In genomic region chr15:43132830-43133428, GRCh38 we compare ENCODE assay signal across 8 cellular contexts. TPM values are rescaled to one million over a fixed set of nuclear protein-coding genes. Genes with fewer than 3 reads are reported as not detected.
A peak's percentile ranks its signal among the peaks of the same experiment; 100 is the strongest.
DNase-seq lines count a peak whose midpoint lies in the region; ATAC-seq and TF ChIP-seq lines count a peak whose summit lies in the region.

No MANE protein-coding gene starts in this region.

- no peak for TF ChIP-seq CTCF in brain (conservative IDR thresholded peaks at IDR 0.05)
- no peak for TF ChIP-seq CTCF in right lobe of liver (IDR thresholded peaks at IDR 0.05)
- TF ChIP-seq CTCF in transverse colon (IDR thresholded peaks at IDR 0.05): no peak

- CTCF ChIA-PET in activated CD8-positive, alpha-beta memory T cell treated with anti-CD3 and anti-CD28 coated beads, Interleukin-2, amount 10 ng/mL, durations not matched to agents 7 days and 5 days (lab: Charles Lee): interaction anchor here (1.4 to 1.5 kb wide), 2 partner anchors 26 to 54 kb away, joined by 3 to 4 read pairs; no protein-coding TSS in a partner anchor

- peak overlapping the region; percentile 96 for H3K27ac Mint-ChIP-seq in activated CD8-positive, alpha-beta memory T cell treated with anti-CD3 and anti-CD28 coated beads, Interleukin-2, amount 10 ng/mL, durations not matched to agents 7 days and 5 days
- peak overlapping the region; percentile 66 to 94 (median 87) for H3K27ac Mint-ChIP-seq in brain

- peaks cover 28% of the 10 kb centered on the region for H3K4me1 Mint-ChIP-seq in activated CD8-positive, alpha-beta memory T cell treated with anti-CD3 and anti-CD28 coated beads, Interleukin-2, amount 10 ng/mL, durations not matched to agents 7 days and 5 days
- H3K4me1 Mint-ChIP-seq in brain: peaks cover 33% of the 10 kb centered on the region

- H3K27me3 Mint-ChIP-seq in activated CD8-positive, alpha-beta memory T cell treated with anti-CD3 and anti-CD28 coated beads, Interleukin-2, amount 10 ng/mL, durations not matched to agents 7 days and 5 days: peaks cover 8% of the 10 kb centered on the region
- H3K27me3 Mint-ChIP-seq in brain: peaks cover 12% of the 10 kb centered on the region

- peak overlapping the region; percentile 83 for H3K4me3 Mint-ChIP-seq in activated CD8-positive, alpha-beta memory T cell treated with anti-CD3 and anti-CD28 coated beads, Interleukin-2, amount 10 ng/mL, durations not matched to agents 7 days and 5 days
- H3K4me3 Mint-ChIP-seq in brain: peak overlapping the region; percentile 83 to 91 (median 90)

- H3K4me3 ChIP-seq in right lobe of liver (peak overlapping the region; percentile 72 to 99 (median 94)), transverse colon (peak overlapping the region; percentile 78 to 94 (median 88))

- no peaks in the 10 kb centered on the region for H3K9me3 Mint-ChIP-seq in activated CD8-positive, alpha-beta memory T cell treated with anti-CD3 and anti-CD28 coated beads, Interleukin-2, amount 10 ng/mL, durations not matched to agents 7 days and 5 days (ENCODE audit: low read depth)
- peaks cover 11 to 18% (median 14%) of the 10 kb centered on the region in 5 experiments for H3K9me3 Mint-ChIP-seq in brain

- peak overlapping the region; percentile 74 to 86 (median 79) for H3K27ac ChIP-seq in right lobe of liver
- H3K27ac ChIP-seq in transverse colon: peak overlapping the region; percentile 88 to 94 (median 92)

- peaks cover 0 to 6% (median 2%) of the 10 kb centered on the region in 4 donors for H3K4me1 ChIP-seq in right lobe of liver
- H3K4me1 ChIP-seq in transverse colon: peaks cover 4 to 28% (median 20%) of the 10 kb centered on the region in 4 donors

- TF ChIP-seq EP300 in transverse colon (IDR thresholded peaks at IDR 0.05; ENCODE audit: low read depth): no peak

- H3K36me3 Mint-ChIP-seq in activated CD8-positive, alpha-beta memory T cell treated with anti-CD3 and anti-CD28 coated beads, Interleukin-2, amount 10 ng/mL, durations not matched to agents 7 days and 5 days: peaks cover 19% of the 10 kb centered on the region
- H3K36me3 Mint-ChIP-seq in brain: peaks cover 19% of the 10 kb centered on the region

- in situ Hi-C loops in transverse colon (cut with MboI; ENCODE audit: low pct_ligation_motif_present in 1 of 4, low pct_unique_long_range_greater_than_20kb in 1 of 4, low sequenced_read_pairs in 3 of 4): no loop called here

- intact Hi-C loops in right lobe of liver (cut with DNase I) (no loop called here), transverse colon (cut with DNase I; ENCODE audit: low total_unique reads) (no loop called here)

- WGBS in right lobe of liver (ENCODE audit: insufficient coverage, low coverage, low lambda C conversion rate, missing lambda C conversion rate): 22% methylated on average over 15 of the region's 20 CpGs
- 9 to 27% methylated on average over 6 to 20 of the region's 20 CpGs for WGBS in transverse colon (ENCODE audit: low coverage in 1 of 2), 2 donors

- H3K27me3 ChIP-seq in right lobe of liver (no peaks in the 10 kb centered on the region), transverse colon (no peaks in the 10 kb centered on the region)

- H3K36me3 ChIP-seq in right lobe of liver (peaks cover 0 to 9% (median 3%) of the 10 kb centered on the region in 4 donors), transverse colon (peaks cover 0 to 12% (median 2%) of the 10 kb centered on the region in 4 donors)

- H3K9me3 ChIP-seq in right lobe of liver: no peaks in the 10 kb centered on the region
- no peaks in the 10 kb centered on the region for H3K9me3 ChIP-seq in transverse colon

- ATAC-seq in activated CD8-positive, alpha-beta memory T cell treated with anti-CD3 and anti-CD28 coated beads, Interleukin-2, amount 10 ng/mL, durations not matched to agents 7 days and 5 days: no peak
- ATAC-seq in right lobe of liver: peak; percentile 3 to 28 (median 10)
- no peak for ATAC-seq in HG02970 (IDR thresholded peaks at IDR 0.05; ENCODE audit: low FRiP score, unreplicated experiment)

- DNase-seq in activated CD8-positive, alpha-beta memory T cell treated with anti-CD3 and anti-CD28 coated beads, Interleukin-2, amount 10 ng/mL, durations not matched to agents 7 days and 5 days: no peak
- no peak for DNase-seq in activated CD8-positive, alpha-beta memory T cell treated with anti-CD3 and anti-CD28 coated beads, Interleukin-2, amount 50 U/mL, for 48 hours
- peak in 1 of 3 donors; percentile 35 for DNase-seq in right lobe of liver
- DNase-seq in transverse colon: peak; percentile 41
- no peak for DNase-seq in LoVo (ENCODE audit: low spot score)
- no peak for DNase-seq in activated CD4-positive, alpha-beta T cell treated with anti-CD3 and anti-CD28 coated beads for 48 hours

- no peak for TF ChIP-seq POLR2A in right lobe of liver (IDR thresholded peaks at IDR 0.05)
- TF ChIP-seq POLR2A in transverse colon (IDR thresholded peaks at IDR 0.05): no peak

RNA-seq across cellular contexts. Expression of gene TMEM62, which starts 0.5 kb away (rescaled TPM):
- total RNA-seq in activated CD8-positive, alpha-beta memory T cell treated with anti-CD3 and anti-CD28 coated beads, Interleukin-2, amount 10 ng/mL, durations not matched to agents 7 days and 5 days: 10 to 100 TPM; 21.2 to 34.7 TPM
- polyA plus RNA-seq in brain (ENCODE audit: insufficient read depth, low read depth, low replicate concordance): 7.6 TPM
- total RNA-seq in right lobe of liver (10 to 100 TPM in 3 of 6 experiments, 1 to 10 TPM in 3; 7.6 to 17.1 (median 9.6) TPM), transverse colon (100 to 1,000 TPM in 1 of 4 donors, 10 to 100 TPM in 3; 21.3 to 367 (median 39.6) TPM)

RNA-seq across cellular contexts. Expression of gene UBR1, which starts 27.1 kb away (rescaled TPM):
- 10 to 100 TPM; 34.9 to 42.1 TPM for total RNA-seq in activated CD8-positive, alpha-beta memory T cell treated with anti-CD3 and anti-CD28 coated beads, Interleukin-2, amount 10 ng/mL, durations not matched to agents 7 days and 5 days
- 3.3 TPM for polyA plus RNA-seq in brain (ENCODE audit: insufficient read depth, low read depth, low replicate concordance)
- 10 to 100 TPM in 3 of 6 experiments, 1 to 10 TPM in 3; 8.8 to 15.6 (median 10.6) TPM for total RNA-seq in right lobe of liver
- 100 to 1,000 TPM in 1 of 4 donors, 10 to 100 TPM in 3; 21.3 to 108 (median 34.2) TPM for total RNA-seq in transverse colon

RNA-seq across cellular contexts. Expression of gene CCNDBP1, which starts 52.3 kb away (rescaled TPM):
- 10 to 100 TPM; 60.5 to 78.4 TPM for total RNA-seq in activated CD8-positive, alpha-beta memory T cell treated with anti-CD3 and anti-CD28 coated beads, Interleukin-2, amount 10 ng/mL, durations not matched to agents 7 days and 5 days
- 42.1 TPM for polyA plus RNA-seq in brain (ENCODE audit: insufficient read depth, low read depth, low replicate concordance)
- total RNA-seq in right lobe of liver (10 to 100 TPM; 20.2 to 30.5 (median 22.9) TPM), transverse colon (100 to 1,000 TPM in 1 of 4 donors, 10 to 100 TPM in 3; 20.7 to 120 (median 80.0) TPM)

Comparison
In these comparisons a context has a peak if more than half of its experiments do, and no peak if none do; other contexts are left out.
1. ATAC-seq: peak in right lobe of liver (4 of 4); none in activated CD8-positive, alpha-beta memory T cell treated with anti-CD3 and anti-CD28 coated beads, Interleukin-2, amount 10 ng/mL, durations not matched to agents 7 days and 5 days (single experiment) and HG02970 (single experiment).